8 cellular contexts compared by ENCODE assay signal in the genomic region with DNA sequence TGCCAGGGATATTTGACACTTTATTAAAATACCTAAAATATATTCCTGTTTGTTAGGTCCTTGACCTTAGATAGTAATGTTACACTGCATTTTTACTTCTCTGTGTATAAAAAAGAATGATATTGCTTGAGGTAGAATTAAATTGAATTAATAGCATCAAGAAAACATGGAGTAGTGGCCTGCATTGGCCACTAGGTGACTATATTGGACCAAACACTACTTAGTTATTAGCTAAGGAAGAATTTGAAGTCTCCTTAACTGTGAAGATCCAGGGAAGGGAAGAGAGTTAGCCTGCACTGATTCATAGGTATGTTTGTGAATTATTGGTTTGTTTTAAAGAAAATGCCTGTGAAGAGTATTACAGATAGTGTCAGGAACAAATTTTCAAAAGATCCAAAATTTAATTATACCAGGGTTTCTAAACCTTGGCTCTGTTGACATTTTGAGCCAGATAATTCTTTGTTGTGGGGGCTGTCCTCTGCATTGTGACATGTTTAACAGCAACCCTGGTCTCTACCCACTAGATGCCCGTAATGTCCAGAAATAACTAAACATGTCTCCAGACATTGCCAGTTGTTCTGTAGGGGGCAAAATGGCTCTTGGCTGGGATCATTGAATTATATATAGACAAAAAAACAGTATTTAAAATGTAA.
A peak's percentile ranks its signal among the peaks of the same experiment; 100 is the strongest.
DNase-seq lines count a peak whose midpoint lies in the region; ATAC-seq, FAIRE-seq and TF ChIP-seq lines count a peak whose summit lies in the region.

No MANE protein-coding gene starts in this region.

- no peaks in the 10 kb centered on the region for H3F3A ChIP-seq in GM23248 (ENCODE audit: insufficient read depth)

- TF ChIP-seq CTCF in fibroblast of villous mesenchyme (IDR thresholded peaks at IDR 0.05; ENCODE audit: insufficient read depth, low read depth, low read length) (peak; percentile 86), sigmoid colon (IDR thresholded peaks at IDR 0.05) (peak in 3 of 4 experiments; percentile 44 to 57 (median 50))

- H3K9ac ChIP-seq in GM23248, result peak overlapping the region; percentile 12; the same call in 1 of the 2 replicates

- no peaks in the 10 kb centered on the region for H3K79me2 ChIP-seq in GM23248 (ENCODE audit: insufficient read depth)

- H2AFZ ChIP-seq in GM23248, result no peak overlapping the region

- no peaks in the 10 kb centered on the region for H3K36me3 ChIP-seq in GM23248 (ENCODE audit: low read depth)
- no peaks in the 10 kb centered on the region for H3K36me3 ChIP-seq in sigmoid colon

- peak; percentile 53 for DNase-seq in A172 (ENCODE audit: low spot score)
- peak; percentile 83 for DNase-seq in GM23248
- peak; percentile 38 for DNase-seq in RCC 7860 (ENCODE audit: low spot score)
- DNase-seq in fibroblast of villous mesenchyme (ENCODE audit: low read depth), result peak; percentile 63
- DNase-seq in sigmoid colon, result no peak
- no peak for DNase-seq in DMS153 (lab: John Stamatoyannopoulos, UW)
- DNase-seq in stimulated activated naive CD8-positive, alpha-beta T cell treated with anti-CD3 and anti-CD28 coated beads, Interleukin-15, amount 100 ng/mL, for 72 hours, result no peak
- no peak for DNase-seq in HK-2 (ENCODE audit: unreplicated experiment)

- H3K27me3 ChIP-seq in GM23248 (replicated peaks; ENCODE audit: insufficient read depth), result no peaks in the 10 kb centered on the region
- H3K27me3 ChIP-seq in sigmoid colon, result no peaks in the 10 kb centered on the region

- in situ Hi-C loops in GM23248 (cut with MboI), result no loop called here

- no peak overlapping the region for H3K4me3 Mint-ChIP-seq in stimulated activated naive CD8-positive, alpha-beta T cell treated with anti-CD3 and anti-CD28 coated beads, Interleukin-15, amount 100 ng/mL, for 72 hours

- no peak overlapping the region for H3K27ac Mint-ChIP-seq in stimulated activated naive CD8-positive, alpha-beta T cell treated with anti-CD3 and anti-CD28 coated beads, Interleukin-15, amount 100 ng/mL, for 72 hours

- H3K9me3 ChIP-seq in GM23248 (ENCODE audit: low read depth) (no peaks in the 10 kb centered on the region), sigmoid colon (no peaks in the 10 kb centered on the region)

- ATAC-seq in stimulated activated naive CD8-positive, alpha-beta T cell treated with anti-CD3 and anti-CD28 coated beads, Interleukin-15, amount 100 ng/mL, for 72 hours, result no peak

- intact Hi-C loops in sigmoid colon (cut with DNase I), result no loop called here

- H3K27ac ChIP-seq in GM23248, result no peak overlapping the region
- no peak overlapping the region for H3K27ac ChIP-seq in sigmoid colon

- no peak for TF ChIP-seq EP300 in sigmoid colon (IDR thresholded peaks at IDR 0.05)

- peaks cover 27% of the 10 kb centered on the region for H3K27me3 Mint-ChIP-seq in stimulated activated naive CD8-positive, alpha-beta T cell treated with anti-CD3 and anti-CD28 coated beads, Interleukin-15, amount 100 ng/mL, for 72 hours

- H3K4me3 ChIP-seq in GM23248 (no peak overlapping the region), fibroblast of villous mesenchyme (ENCODE audit: low read depth, low read length) (no peak overlapping the region), sigmoid colon (no peak overlapping the region)

- H3K4me2 ChIP-seq in GM23248 (ENCODE audit: unreplicated experiment), result no peak overlapping the region

- H3K9me2 ChIP-seq in GM23248 (ENCODE audit: insufficient read depth), result no peaks in the 10 kb centered on the region

- TF ChIP-seq POLR2A in sigmoid colon (IDR thresholded peaks at IDR 0.05), result no peak

- H3K9me3 Mint-ChIP-seq in stimulated activated naive CD8-positive, alpha-beta T cell treated with anti-CD3 and anti-CD28 coated beads, Interleukin-15, amount 100 ng/mL, for 72 hours, result no peaks in the 10 kb centered on the region

- H4K20me1 ChIP-seq in GM23248 (ENCODE audit: insufficient read depth), result no peaks in the 10 kb centered on the region

- no peaks in the 10 kb centered on the region for H3K4me1 Mint-ChIP-seq in stimulated activated naive CD8-positive, alpha-beta T cell treated with anti-CD3 and anti-CD28 coated beads, Interleukin-15, amount 100 ng/mL, for 72 hours

- WGBS in GM23248 (ENCODE audit: low coverage in 1 of 2, low lambda C conversion rate in 2 of 2, missing lambda C conversion rate in 2 of 2), 2 experiments, result 72 to 77% methylated on average over 1 of the region's 1 CpG
- WGBS in sigmoid colon, 2 donors, result 82 to 84% methylated on average over 1 of the region's 1 CpG

- FAIRE-seq in RCC 7860 (lab: Jason Lieb, UNC), result peak; percentile 78

- peaks cover 13% of the 10 kb centered on the region for H3K4me1 ChIP-seq in GM23248 (ENCODE audit: insufficient read depth)
- H3K4me1 ChIP-seq in sigmoid colon, result no peaks in the 10 kb centered on the region

Comparison
In these comparisons a context has a peak if more than half of its experiments do, and no peak if none do; other contexts are left out.
1. DNase-seq: peak in A172 (single experiment), GM23248 (single experiment), RCC 7860 (single experiment) and fibroblast of villous mesenchyme (single experiment); none in sigmoid colon (single experiment), DMS153 (single experiment), stimulated activated naive CD8-positive, alpha-beta T cell treated with anti-CD3 and anti-CD28 coated beads, Interleukin-15, amount 100 ng/mL, for 72 hours (0 of 2) and HK-2 (single experiment).